ENCODE assay signal across 1 cellular context in genomic region chr17:35041390-35041789, GRCh38.
TF ChIP-seq lines count a peak whose summit lies in the region.

No MANE protein-coding gene starts in this region.

TF ChIP-seq in GM12878, 131 proteins besides CTCF, POLR2A, EP300 and RAD21:
- TF ChIP-seq, protein P1, sequence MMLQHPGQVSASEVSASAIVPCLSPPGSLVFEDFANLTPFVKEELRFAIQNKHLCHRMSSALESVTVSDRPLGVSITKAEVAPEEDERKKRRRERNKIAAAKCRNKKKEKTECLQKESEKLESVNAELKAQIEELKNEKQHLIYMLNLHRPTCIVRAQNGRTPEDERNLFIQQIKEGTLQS (IDR thresholded peaks at IDR 0.05; ENCODE audit: borderline replicate concordance, extremely low read depth, low read depth, low read length) = no peak
- TF ChIP-seq DPF2 (IDR thresholded peaks at IDR 0.05) (peak; percentile 41; the same call in 1 of the 2 replicates), SUPT20H (IDR thresholded peaks at IDR 0.05; ENCODE audit: borderline replicate concordance, control insufficient read depth, low read depth, low read length) (no peak), SP1 (IDR thresholded peaks at IDR 0.05; ENCODE audit: low read depth, low read length) (no peak), SMARCA5 (IDR thresholded peaks at IDR 0.05) (no peak), NR2F1 (conservative IDR thresholded peaks at IDR 0.05) (peak; percentile 72), TCF12 (IDR thresholded peaks at IDR 0.05; ENCODE audit: low read depth, low read length) (no peak), POLR2AphosphoS5 (IDR thresholded peaks at IDR 0.05; ENCODE audit: low read length) (no peak), MTA2 (IDR thresholded peaks at IDR 0.05; ENCODE audit: low read depth) (peak; percentile 73; the same call in 1 of the 2 replicates), GABPA (IDR thresholded peaks at IDR 0.05; ENCODE audit: low read depth) (no peak), ZNF622 (IDR thresholded peaks at IDR 0.05) (no peak), ZSCAN29 (IDR thresholded peaks at IDR 0.05) (no peak), TCF7 (IDR thresholded peaks at IDR 0.05; ENCODE audit: borderline replicate concordance) (no peak), WRNIP1 (IDR thresholded peaks at IDR 0.05; ENCODE audit: borderline replicate concordance, low read depth, low read length) (no peak), ATF7 (IDR thresholded peaks at IDR 0.05; ENCODE audit: low read depth) (no peak), YBX1 (IDR thresholded peaks at IDR 0.05) (no peak), SPI1 (IDR thresholded peaks at IDR 0.05; ENCODE audit: borderline replicate concordance, insufficient read depth, low read depth, low read length) (peak; percentile 75), JUNB (IDR thresholded peaks at IDR 0.05) (no peak), JUND (IDR thresholded peaks at IDR 0.05; ENCODE audit: low read depth, low read length) (no peak), ZNF274 (IDR thresholded peaks at IDR 0.05; ENCODE audit: insufficient read depth, insufficient read length) (no peak), E2F4 (IDR thresholded peaks at IDR 0.05; ENCODE audit: low read depth, low read length) (no peak), POLR2AphosphoS2 (IDR thresholded peaks at IDR 0.05; ENCODE audit: low read depth, low read length) (no peak), NR2C2 (IDR thresholded peaks at IDR 0.05; ENCODE audit: borderline replicate concordance, control insufficient read depth, insufficient read length, low read depth) (no peak), KAT2A (conservative IDR thresholded peaks at IDR 0.05; ENCODE audit: control insufficient read depth, low read depth, low read length) (no peak), LARP7 (IDR thresholded peaks at IDR 0.05) (no peak), ZBED1 (IDR thresholded peaks at IDR 0.05; ENCODE audit: borderline replicate concordance) (no peak), SIX5 (IDR thresholded peaks at IDR 0.05; ENCODE audit: low read depth, low read length, severe bottlenecking) (no peak), IKZF1 (conservative IDR thresholded peaks at IDR 0.05) (peak; percentile 41; the same call in 1 of the 2 replicates), PML (IDR thresholded peaks at IDR 0.05; ENCODE audit: low read length) (no peak), MEF2B (IDR thresholded peaks at IDR 0.05; ENCODE audit: partially characterized antibody, poor library complexity, severe bottlenecking) (no peak), GATAD2B (conservative IDR thresholded peaks at IDR 0.05; ENCODE audit: low read depth) (no peak), RUNX3 (IDR thresholded peaks at IDR 0.05; ENCODE audit: low read length) (no peak)
- TF ChIP-seq, protein P2, sequence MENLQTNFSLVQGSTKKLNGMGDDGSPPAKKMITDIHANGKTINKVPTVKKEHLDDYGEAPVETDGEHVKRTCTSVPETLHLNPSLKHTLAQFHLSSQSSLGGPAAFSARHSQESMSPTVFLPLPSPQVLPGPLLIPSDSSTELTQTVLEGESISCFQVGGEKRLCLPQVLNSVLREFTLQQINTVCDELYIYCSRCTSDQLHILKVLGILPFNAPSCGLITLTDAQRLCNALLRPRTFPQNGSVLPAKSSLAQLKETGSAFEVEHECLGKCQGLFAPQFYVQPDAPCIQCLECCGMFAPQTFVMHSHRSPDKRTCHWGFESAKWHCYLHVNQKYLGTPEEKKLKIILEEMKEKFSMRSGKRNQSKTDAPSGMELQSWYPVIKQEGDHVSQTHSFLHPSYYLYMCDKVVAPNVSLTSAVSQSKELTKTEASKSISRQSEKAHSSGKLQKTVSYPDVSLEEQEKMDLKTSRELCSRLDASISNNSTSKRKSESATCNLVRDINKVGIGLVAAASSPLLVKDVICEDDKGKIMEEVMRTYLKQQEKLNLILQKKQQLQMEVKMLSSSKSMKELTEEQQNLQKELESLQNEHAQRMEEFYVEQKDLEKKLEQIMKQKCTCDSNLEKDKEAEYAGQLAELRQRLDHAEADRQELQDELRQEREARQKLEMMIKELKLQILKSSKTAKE (IDR thresholded peaks at IDR 0.05; ENCODE audit: low read depth, poor library complexity, severe bottlenecking) = peak; percentile 22
- TF ChIP-seq, protein P3, sequence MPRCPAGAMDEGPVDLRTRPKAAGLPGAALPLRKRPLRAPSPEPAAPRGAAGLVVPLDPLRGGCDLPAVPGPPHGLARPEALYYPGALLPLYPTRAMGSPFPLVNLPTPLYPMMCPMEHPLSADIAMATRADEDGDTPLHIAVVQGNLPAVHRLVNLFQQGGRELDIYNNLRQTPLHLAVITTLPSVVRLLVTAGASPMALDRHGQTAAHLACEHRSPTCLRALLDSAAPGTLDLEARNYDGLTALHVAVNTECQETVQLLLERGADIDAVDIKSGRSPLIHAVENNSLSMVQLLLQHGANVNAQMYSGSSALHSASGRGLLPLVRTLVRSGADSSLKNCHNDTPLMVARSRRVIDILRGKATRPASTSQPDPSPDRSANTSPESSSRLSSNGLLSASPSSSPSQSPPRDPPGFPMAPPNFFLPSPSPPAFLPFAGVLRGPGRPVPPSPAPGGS (IDR thresholded peaks at IDR 0.05; ENCODE audit: borderline replicate concordance, insufficient read depth, low read depth, low read length, poor library complexity, severe bottlenecking) = no peak
- TF ChIP-seq, protein P4, sequence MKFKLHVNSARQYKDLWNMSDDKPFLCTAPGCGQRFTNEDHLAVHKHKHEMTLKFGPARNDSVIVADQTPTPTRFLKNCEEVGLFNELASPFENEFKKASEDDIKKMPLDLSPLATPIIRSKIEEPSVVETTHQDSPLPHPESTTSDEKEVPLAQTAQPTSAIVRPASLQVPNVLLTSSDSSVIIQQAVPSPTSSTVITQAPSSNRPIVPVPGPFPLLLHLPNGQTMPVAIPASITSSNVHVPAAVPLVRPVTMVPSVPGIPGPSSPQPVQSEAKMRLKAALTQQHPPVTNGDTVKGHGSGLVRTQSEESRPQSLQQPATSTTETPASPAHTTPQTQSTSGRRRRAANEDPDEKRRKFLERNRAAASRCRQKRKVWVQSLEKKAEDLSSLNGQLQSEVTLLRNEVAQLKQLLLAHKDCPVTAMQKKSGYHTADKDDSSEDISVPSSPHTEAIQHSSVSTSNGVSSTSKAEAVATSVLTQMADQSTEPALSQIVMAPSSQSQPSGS (IDR thresholded peaks at IDR 0.05; ENCODE audit: low read length) = no peak
- TF ChIP-seq, protein P5, sequence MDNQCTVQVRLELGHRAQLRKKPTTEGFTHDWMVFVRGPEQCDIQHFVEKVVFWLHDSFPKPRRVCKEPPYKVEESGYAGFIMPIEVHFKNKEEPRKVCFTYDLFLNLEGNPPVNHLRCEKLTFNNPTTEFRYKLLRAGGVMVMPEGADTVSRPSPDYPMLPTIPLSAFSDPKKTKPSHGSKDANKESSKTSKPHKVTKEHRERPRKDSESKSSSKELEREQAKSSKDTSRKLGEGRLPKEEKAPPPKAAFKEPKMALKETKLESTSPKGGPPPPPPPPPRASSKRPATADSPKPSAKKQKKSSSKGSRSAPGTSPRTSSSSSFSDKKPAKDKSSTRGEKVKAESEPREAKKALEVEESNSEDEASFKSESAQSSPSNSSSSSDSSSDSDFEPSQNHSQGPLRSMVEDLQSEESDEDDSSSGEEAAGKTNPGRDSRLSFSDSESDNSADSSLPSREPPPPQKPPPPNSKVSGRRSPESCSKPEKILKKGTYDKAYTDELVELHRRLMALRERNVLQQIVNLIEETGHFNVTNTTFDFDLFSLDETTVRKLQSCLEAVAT (IDR thresholded peaks at IDR 0.05) = peak; percentile 55; the same call in 1 of the 2 replicates
